In the genomic region with DNA sequence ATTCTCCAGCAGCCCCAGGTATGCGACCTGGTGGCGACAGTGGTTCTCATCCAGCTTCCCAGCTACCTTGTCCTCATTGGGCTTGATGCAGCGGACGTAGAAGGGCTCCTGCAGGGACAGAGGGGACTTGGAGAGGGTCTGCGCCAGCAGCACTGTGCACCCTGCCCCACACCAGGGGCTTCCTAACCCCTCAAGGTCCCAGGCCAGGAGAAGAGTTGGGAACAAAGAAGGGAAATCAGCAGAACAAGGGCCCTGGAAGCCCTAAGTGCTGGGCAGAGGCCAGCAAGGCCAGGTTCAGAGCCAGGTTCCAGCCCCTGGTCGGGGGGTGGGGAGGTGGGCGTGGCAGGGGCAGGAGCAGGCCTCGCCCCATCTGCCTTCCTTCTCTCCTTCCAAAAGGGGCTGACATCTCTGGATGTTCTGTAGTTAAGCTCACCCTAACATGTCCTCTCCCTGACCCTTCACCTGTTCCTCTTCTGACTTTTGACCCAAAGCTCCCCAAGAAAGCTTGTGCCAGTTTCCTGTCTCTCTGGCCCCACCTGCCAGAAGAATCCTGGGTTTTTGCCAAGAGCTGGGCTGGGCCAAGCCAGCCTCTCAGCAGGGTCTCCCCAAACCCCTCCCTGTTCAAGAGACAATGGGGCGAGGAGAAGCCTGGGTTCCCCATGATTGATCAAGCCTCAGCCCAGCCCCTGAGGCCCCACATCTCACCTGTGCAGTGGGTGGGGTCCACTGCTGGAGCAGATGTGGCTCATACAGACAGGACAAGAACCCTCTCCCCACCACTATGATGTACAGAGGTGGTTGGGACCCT, we compare ENCODE assay signal across 16 cellular contexts.
DNase-seq lines count a peak whose midpoint lies in the region; ATAC-seq and TF ChIP-seq lines count a peak whose summit lies in the region.
"Had no signal": no experiment of that assay in that cellular context is flagged by ENCODE, and none has a peak within 500 bp of the region (broad histone marks: within the 10 kb centered on the region; RNA-seq: fewer than 3 reads in every experiment).

No MANE protein-coding gene starts in this region.

- ATAC-seq in stimulated activated memory B cell treated with anti-CD40 and anti-IgM and Interleukin-4, amounts not matched to agents 10 μg/mL and 1 μg/mL and 100 μg/mL, for 72 hours: no peak
- no peak for ATAC-seq in HG02642 (IDR thresholded peaks at IDR 0.05; ENCODE audit: poor library complexity, unreplicated experiment)
- ATAC-seq in HG03432 (IDR thresholded peaks at IDR 0.05; ENCODE audit: unreplicated experiment): no peak
- ATAC-seq: gastrocnemius medialis had no signal

- H3K27me3 Mint-ChIP-seq in activated naive CD4-positive, alpha-beta T cell treated with anti-CD3 and anti-CD28 coated beads, Interleukin-2, amount 10 ng/mL, durations not matched to agents 7 days and 5 days: no peaks in the 10 kb centered on the region
- no peaks in the 10 kb centered on the region for H3K27me3 Mint-ChIP-seq in stimulated activated memory B cell treated with anti-CD40 and anti-IgM and Interleukin-4, amounts not matched to agents 10 μg/mL and 1 μg/mL and 100 μg/mL, for 72 hours

- H3K27ac ChIP-seq in HEK293 (ENCODE audit: extremely low read depth, low read depth, low read length): no peak overlapping the region
- H3K27ac ChIP-seq in effector memory CD4-positive, alpha-beta T cell (ENCODE audit: insufficient read depth, low read length, poor library complexity, severe bottlenecking): peak overlapping the region; percentile 18
- H3K27ac ChIP-seq: gastrocnemius medialis, right lobe of liver had no signal

- no peak overlapping the region for H3K4me3 ChIP-seq in HEK293 (ENCODE audit: low read depth, low read length)
- H3K4me3 ChIP-seq in effector memory CD4-positive, alpha-beta T cell (ENCODE audit: insufficient read depth, low read depth, low read length, poor library complexity, severe bottlenecking): no peak overlapping the region
- H3K4me3 ChIP-seq: gastrocnemius medialis, lung, right lobe of liver had no signal

- TF ChIP-seq CTCF in HEK293 (tag by site-specific recombination; IDR thresholded peaks at IDR 0.05): no peak

- H3K9me3 ChIP-seq in HEK293 (ENCODE audit: control insufficient read depth, insufficient read depth, low read depth, low read length): no peaks in the 10 kb centered on the region
- no peaks in the 10 kb centered on the region for H3K9me3 ChIP-seq in effector memory CD4-positive, alpha-beta T cell (ENCODE audit: control insufficient read depth, low read length)
- H3K9me3 ChIP-seq: BE2C, gastrocnemius medialis, right lobe of liver had no signal

- no peaks in the 10 kb centered on the region for H3K27me3 ChIP-seq in effector memory CD4-positive, alpha-beta T cell (replicated peaks; ENCODE audit: control insufficient read depth, insufficient read depth, low read length, poor library complexity, severe bottlenecking)
- H3K27me3 ChIP-seq: BE2C had no signal

- H3K36me3 ChIP-seq in HEK293 (ENCODE audit: control insufficient read depth in 2 of 2, insufficient read depth in 1 of 2, low read length in 2 of 2): no peaks in the 10 kb centered on the region
- peaks cover 81% of the 10 kb centered on the region for H3K36me3 ChIP-seq in effector memory CD4-positive, alpha-beta T cell (ENCODE audit: control insufficient read depth, insufficient read depth, low read length)
- H3K36me3 ChIP-seq: BE2C, gastrocnemius medialis, right lobe of liver had no signal

- CTCF ChIA-PET in activated naive CD4-positive, alpha-beta T cell treated with anti-CD3 and anti-CD28 coated beads, Interleukin-2, amount 10 ng/mL, durations not matched to agents 7 days and 5 days (lab: Charles Lee): no interaction called here
- CTCF ChIA-PET in HEK293 (lab: Yijun Ruan, JAX): no interaction called here

- peaks cover 64% of the 10 kb centered on the region for H3K36me3 Mint-ChIP-seq in activated naive CD4-positive, alpha-beta T cell treated with anti-CD3 and anti-CD28 coated beads, Interleukin-2, amount 10 ng/mL, durations not matched to agents 7 days and 5 days
- peaks cover 41% of the 10 kb centered on the region for H3K36me3 Mint-ChIP-seq in stimulated activated memory B cell treated with anti-CD40 and anti-IgM and Interleukin-4, amounts not matched to agents 10 μg/mL and 1 μg/mL and 100 μg/mL, for 72 hours

- POLR2A ChIA-PET in HEK293 (lab: Yijun Ruan, JAX): no interaction called here

- H3K27ac Mint-ChIP-seq in activated naive CD4-positive, alpha-beta T cell treated with anti-CD3 and anti-CD28 coated beads, Interleukin-2, amount 10 ng/mL, durations not matched to agents 7 days and 5 days: peak overlapping the region; percentile 60
- H3K27ac Mint-ChIP-seq in stimulated activated memory B cell treated with anti-CD40 and anti-IgM and Interleukin-4, amounts not matched to agents 10 μg/mL and 1 μg/mL and 100 μg/mL, for 72 hours: peak overlapping the region; percentile 73

- H3K4me1 ChIP-seq in HEK293 (ENCODE audit: control insufficient read depth, insufficient read depth, low read length): no peaks in the 10 kb centered on the region
- no peaks in the 10 kb centered on the region for H3K4me1 ChIP-seq in effector memory CD4-positive, alpha-beta T cell (ENCODE audit: control insufficient read depth, insufficient read depth, low read length, poor library complexity, severe bottlenecking)
- H3K4me1 ChIP-seq: BE2C had no signal

- no peak overlapping the region for H3K4me3 Mint-ChIP-seq in activated naive CD4-positive, alpha-beta T cell treated with anti-CD3 and anti-CD28 coated beads, Interleukin-2, amount 10 ng/mL, durations not matched to agents 7 days and 5 days
- no peak overlapping the region for H3K4me3 Mint-ChIP-seq in stimulated activated memory B cell treated with anti-CD40 and anti-IgM and Interleukin-4, amounts not matched to agents 10 μg/mL and 1 μg/mL and 100 μg/mL, for 72 hours
- H3K4me3 Mint-ChIP-seq: neural crest cell had no signal

- H3K9me3 Mint-ChIP-seq in activated naive CD4-positive, alpha-beta T cell treated with anti-CD3 and anti-CD28 coated beads, Interleukin-2, amount 10 ng/mL, durations not matched to agents 7 days and 5 days: no peaks in the 10 kb centered on the region
- H3K9me3 Mint-ChIP-seq in stimulated activated memory B cell treated with anti-CD40 and anti-IgM and Interleukin-4, amounts not matched to agents 10 μg/mL and 1 μg/mL and 100 μg/mL, for 72 hours: no peaks in the 10 kb centered on the region
- H3K9me3 Mint-ChIP-seq: neural crest cell had no signal

- peaks cover 9% of the 10 kb centered on the region for H3K4me1 Mint-ChIP-seq in activated naive CD4-positive, alpha-beta T cell treated with anti-CD3 and anti-CD28 coated beads, Interleukin-2, amount 10 ng/mL, durations not matched to agents 7 days and 5 days
- peaks cover 17% of the 10 kb centered on the region for H3K4me1 Mint-ChIP-seq in stimulated activated memory B cell treated with anti-CD40 and anti-IgM and Interleukin-4, amounts not matched to agents 10 μg/mL and 1 μg/mL and 100 μg/mL, for 72 hours
- H3K4me1 Mint-ChIP-seq: neural crest cell had no signal

- DNase-seq in activated naive CD4-positive, alpha-beta T cell treated with anti-CD3 and anti-CD28 coated beads, Interleukin-2, amount 10 ng/mL, durations not matched to agents 7 days and 5 days: peak; percentile 16
- DNase-seq in activated naive CD4-positive, alpha-beta T cell treated with anti-CD3 and anti-CD28 coated beads, Interleukin-2, amount 50 U/mL, for 16 hours: no peak
- DNase-seq in effector memory CD4-positive, alpha-beta T cell: no peak
- DNase-seq: DND-41; HCEC 1CT; NCI-H1048; stimulated activated CD4-positive, alpha-beta T cell treated with anti-CD3 and anti-CD28 coated beads, Interleukin-4, amount 100 ng/mL, for 24 hours had no signal

TF ChIP-seq in HEK293, 187 proteins besides CTCF, POLR2A, EP300 and RAD21 (continues in another document):
- TF ChIP-seq KLF10 (tag by site-specific recombination; IDR thresholded peaks at IDR 0.05): peak; percentile 61; the same call in 1 of the 2 replicates
- TF ChIP-seq, protein P1, sequence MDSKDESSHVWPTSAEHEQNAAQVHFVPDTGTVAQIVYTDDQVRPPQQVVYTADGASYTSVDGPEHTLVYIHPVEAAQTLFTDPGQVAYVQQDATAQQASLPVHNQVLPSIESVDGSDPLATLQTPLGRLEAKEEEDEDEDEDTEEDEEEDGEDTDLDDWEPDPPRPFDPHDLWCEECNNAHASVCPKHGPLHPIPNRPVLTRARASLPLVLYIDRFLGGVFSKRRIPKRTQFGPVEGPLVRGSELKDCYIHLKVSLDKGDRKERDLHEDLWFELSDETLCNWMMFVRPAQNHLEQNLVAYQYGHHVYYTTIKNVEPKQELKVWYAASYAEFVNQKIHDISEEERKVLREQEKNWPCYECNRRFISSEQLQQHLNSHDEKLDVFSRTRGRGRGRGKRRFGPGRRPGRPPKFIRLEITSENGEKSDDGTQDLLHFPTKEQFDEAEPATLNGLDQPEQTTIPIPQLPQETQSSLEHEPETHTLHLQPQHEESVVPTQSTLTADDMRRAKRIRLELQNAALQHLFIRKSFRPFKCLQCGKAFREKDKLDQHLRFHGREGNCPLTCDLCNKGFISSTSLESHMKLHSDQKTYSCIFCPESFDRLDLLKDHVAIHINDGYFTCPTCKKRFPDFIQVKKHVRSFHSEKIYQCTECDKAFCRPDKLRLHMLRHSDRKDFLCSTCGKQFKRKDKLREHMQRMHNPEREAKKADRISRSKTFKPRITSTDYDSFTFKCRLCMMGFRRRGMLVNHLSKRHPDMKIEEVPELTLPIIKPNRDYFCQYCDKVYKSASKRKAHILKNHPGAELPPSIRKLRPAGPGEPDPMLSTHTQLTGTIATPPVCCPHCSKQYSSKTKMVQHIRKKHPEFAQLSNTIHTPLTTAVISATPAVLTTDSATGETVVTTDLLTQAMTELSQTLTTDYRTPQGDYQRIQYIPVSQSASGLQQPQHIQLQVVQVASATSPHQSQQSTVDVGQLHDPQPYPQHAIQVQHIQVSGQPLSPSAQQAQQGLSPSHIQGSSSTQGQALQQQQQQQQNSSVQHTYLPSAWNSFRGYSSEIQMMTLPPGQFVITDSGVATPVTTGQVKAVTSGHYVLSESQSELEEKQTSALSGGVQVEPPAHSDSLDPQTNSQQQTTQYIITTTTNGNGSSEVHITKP (tag by site-specific recombination; IDR thresholded peaks at IDR 0.05): peak; percentile 63
- TF ChIP-seq ZNF274 (IDR thresholded peaks at IDR 0.05; ENCODE audit: low read length): no peak
- no peak for TF ChIP-seq ZNF274 (tag by site-specific recombination; IDR thresholded peaks at IDR 0.05; ENCODE audit: borderline replicate concordance)
- peak; percentile 61 for TF ChIP-seq KLF9 (tag by site-specific recombination; IDR thresholded peaks at IDR 0.05; ENCODE audit: low read depth)
- no peak for TF ChIP-seq ZNF433 (tag by site-specific recombination; IDR thresholded peaks at IDR 0.05; ENCODE audit: low read depth)
- peak; percentile 92 for TF ChIP-seq KLF1 (tag by site-specific recombination; IDR thresholded peaks at IDR 0.05)
